Comparison of ENCODE assay signal across 33 cellular contexts in the genomic region with DNA sequence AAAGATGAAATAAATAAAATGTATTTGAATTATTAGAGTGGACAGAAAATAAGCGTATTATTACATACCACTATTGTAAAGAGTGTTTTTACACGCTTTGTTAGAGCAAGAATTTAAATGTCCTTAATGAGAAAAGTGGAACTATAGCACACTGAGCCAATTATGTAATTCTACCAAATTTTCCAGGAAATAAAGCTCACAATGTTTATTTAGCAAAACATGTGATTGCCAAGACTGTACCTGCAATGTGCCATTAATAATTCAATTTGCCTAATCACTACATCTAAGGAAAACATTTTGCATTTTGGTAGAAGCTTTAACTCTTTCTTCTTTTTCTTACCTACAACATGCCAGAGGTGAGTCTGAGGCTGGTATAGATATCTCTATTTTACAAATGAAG.
"Had no signal": no experiment of that assay in that cellular context is flagged by ENCODE, and none has a peak within 500 bp of the region (broad histone marks: within the 10 kb centered on the region; RNA-seq: fewer than 3 reads in every experiment).

No MANE protein-coding gene starts in this region.

- H3K9me3 ChIP-seq: adrenal gland, ascending aorta, body of pancreas, breast epithelium had no signal

- FAIRE-seq: astrocyte, bronchial epithelial cell had no signal

- DNase-seq: activated effector memory CD4-positive, alpha-beta T cell treated with anti-CD3 and anti-CD28 coated beads, Interleukin-2, amount 50 U/mL, for 16 hours; activated effector memory CD4-positive, alpha-beta T cell treated with Interleukin-2 at 50 U/mL for 16 hours; activated gamma-delta T cell; activated gamma-delta T cell treated with Interleukin-2 at 50 U/mL for 16 hours; activated naive CD4-positive, alpha-beta T cell; activated naive CD4-positive, alpha-beta T cell treated with anti-CD3 and anti-CD28 coated beads for 36 hours; activated naive CD4-positive, alpha-beta T cell treated with anti-CD3 and anti-CD28 coated beads, Interleukin-2, amount 10 ng/mL, durations not matched to agents 7 days and 5 days; activated naive CD4-positive, alpha-beta T cell treated with anti-CD3 and anti-CD28 coated beads, Interleukin-2, amount 50 U/mL, for 16 hours; activated naive CD4-positive, alpha-beta T cell treated with Interleukin-2 at 50 U/mL for 16 hours; activated naive CD8-positive, alpha-beta T cell treated with anti-CD3 and anti-CD28 coated beads for 36 hours; activated naive CD8-positive, alpha-beta T cell treated with anti-CD3 and anti-CD28 coated beads, Interleukin-2, amount 10 ng/mL, durations not matched to agents 7 days and 5 days; activated naive CD8-positive, alpha-beta T cell treated with anti-CD3 and anti-CD28 coated beads, Interleukin-2, amount 50 U/mL, for 24 hours; activated T-cell treated with anti-CD3 and anti-CD28 coated beads, Interleukin-2, amount 50 U/mL, for 24 hours; activated T-cell treated with anti-CD3 and anti-CD28 coated beads, Interleukin-2, amount 50 U/mL, for 4 hours; activated T-cell treated with anti-CD3 and anti-CD28 coated beads, Interleukin-2, amount 50 U/mL, for 48 hours; activated T-cell treated with anti-CD3 and anti-CD28 coated beads, Interleukin-2, amount 50 U/mL, for 72 hours; adrenal gland; amniotic stem cell; amygdala; anterior cingulate cortex; aorta; body of pancreas; brain microvascular endothelial cell; caudate nucleus; central memory CD4-positive, alpha-beta T cell; cerebellar nuclear complex had no signal

- H3K4me1 ChIP-seq: adrenal gland, ascending aorta, body of pancreas, breast epithelium had no signal

- H3K27ac ChIP-seq: adrenal gland, ascending aorta, body of pancreas, brain microvascular endothelial cell, breast epithelium, cardiac muscle cell had no signal

- H3K27me3 ChIP-seq: ascending aorta, body of pancreas, brain microvascular endothelial cell had no signal

- H3K36me3 ChIP-seq: adrenal gland, ascending aorta, brain microvascular endothelial cell, breast epithelium, cardiac muscle cell had no signal

- H3K4me3 ChIP-seq: adrenal gland, ascending aorta, body of pancreas, breast epithelium, cardiac muscle cell had no signal

- ATAC-seq: activated naive CD4-positive, alpha-beta T cell treated with anti-CD3 and anti-CD28 coated beads, Interleukin-2, amount 50 U/mL, for 72 hours; activated naive CD8-positive, alpha-beta T cell treated with anti-CD3 and anti-CD28 coated beads, Interleukin-2, amount 50 U/mL, for 24 hours; activated T-cell treated with anti-CD3 and anti-CD28 coated beads, Interleukin-2, amount 50 U/mL, for 4 hours; activated T-cell treated with anti-CD3 and anti-CD28 coated beads, Interleukin-2, amount 50 U/mL, for 72 hours; activated T-helper 17 cell treated with anti-CD3 and anti-CD28 coated beads, Interleukin-2, amount 50 U/mL, for 72 hours; body of pancreas had no signal
